In genomic region chr6:77430506-77430905, GRCh38 we compare ENCODE assay signal across 7 cellular contexts. TPM values are rescaled to one million over a fixed set of nuclear protein-coding genes. Genes with fewer than 3 reads are reported as not detected.
"Had no signal": no experiment of that assay in that cellular context is flagged by ENCODE, and none has a peak within 500 bp of the region (broad histone marks: within the 10 kb centered on the region; RNA-seq: fewer than 3 reads in every experiment).

No MANE protein-coding gene starts in this region.

- H3K4me3 ChIP-seq: GM23338 had no signal

- H3K4me1 Mint-ChIP-seq: IgD-negative memory B cell had no signal

- ATAC-seq: GM23338 had no signal

- H3K4me3 Mint-ChIP-seq: GM23338, H9, IgD-negative memory B cell had no signal

- H3K9me3 Mint-ChIP-seq: GM23338, H9, IgD-negative memory B cell had no signal

- H3K27ac Mint-ChIP-seq: GM23338, H9, IgD-negative memory B cell had no signal

- H3K27me3 Mint-ChIP-seq: IgD-negative memory B cell had no signal

- H3K9ac ChIP-seq: KMS-11 had no signal

- H3K36me3 Mint-ChIP-seq: IgD-negative memory B cell had no signal

- H3K27ac ChIP-seq: KMS-11 had no signal

- H3K4me2 ChIP-seq: GM23338, KMS-11 had no signal

- H2AFZ ChIP-seq: GM23338 had no signal

- DNase-seq: H9, HCEC 1CT, KBM-7 had no signal

RNA-seq across cellular contexts. Expression of gene HTR1B, which starts 32.8 kb away (rescaled TPM):
- total RNA-seq: HT-29 had no signal
